ENCODE assay signal across 8 cellular contexts in the genomic region with DNA sequence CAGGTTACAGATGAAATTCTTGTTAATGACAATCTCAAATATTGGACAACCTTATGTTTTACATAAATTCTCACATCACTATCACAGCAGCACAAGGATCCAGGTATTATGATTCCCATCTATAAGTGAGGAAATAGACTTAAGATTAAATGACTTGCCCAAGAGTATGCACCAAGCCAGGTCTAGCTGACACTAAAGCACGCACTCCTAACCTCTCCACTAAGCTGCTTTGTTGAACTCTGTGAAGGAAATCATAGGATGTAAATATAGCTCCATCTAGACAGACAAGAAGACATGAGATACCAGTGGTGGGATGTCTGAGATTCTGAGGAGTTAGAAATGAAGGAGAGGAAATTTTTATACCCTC.
DNase-seq lines count a peak whose midpoint lies in the region; ATAC-seq and TF ChIP-seq lines count a peak whose summit lies in the region.

No MANE protein-coding gene starts in this region.

- H3K9ac ChIP-seq in adipocyte (ENCODE audit: low read length) (peak overlapping the region; percentile 10), mesendoderm (ENCODE audit: low read length) (no peak overlapping the region), neuronal stem cell (ENCODE audit: low read depth, low read length, poor library complexity) (no peak overlapping the region)

- H3K27me3 Mint-ChIP-seq in CD14-positive monocyte (ENCODE audit: low read depth in 3 of 3): peaks cover 0 to 6% (median 3%) of the 10 kb centered on the region in 3 donors

- no CpG with 5 or more reads among the region's 1 CpG for WGBS in mesendoderm (ENCODE audit: extremely low coverage, insufficient coverage, low lambda C conversion rate)
- no CpG with 5 or more reads among the region's 1 CpG for WGBS in neuronal stem cell (ENCODE audit: extremely low coverage in 2 of 2, insufficient read length in 2 of 2, insufficient replicate concordance in 1 of 2), 2 donors

- DNase-seq in CD14-positive monocyte (ENCODE audit: low spot score): no peak
- no peak for DNase-seq in adipocyte (ENCODE audit: low read depth)
- no peak for DNase-seq in mesendoderm
- DNase-seq in neuronal stem cell (ENCODE audit: low spot score): no peak
- DNase-seq in SJCRH30: no peak
- DNase-seq in glomerular visceral epithelial cell (ENCODE audit: extremely low spot score): no peak
- no peak for DNase-seq in GM13977 (ENCODE audit: low spot score)

- H3K56ac ChIP-seq in mesendoderm (ENCODE audit: low read length): peak overlapping the region; percentile 63

- H3K36me3 ChIP-seq in adipocyte (ENCODE audit: control insufficient read depth, insufficient read depth, low read length, severe bottlenecking) (no peaks in the 10 kb centered on the region), mesendoderm (ENCODE audit: control insufficient read depth, insufficient read depth, low read length) (no peaks in the 10 kb centered on the region), neuronal stem cell (replicated peaks in 1 of 2; ENCODE audit: control insufficient read depth in 2 of 2, insufficient read depth in 2 of 2, low read length in 2 of 2) (no peaks in the 10 kb centered on the region), SJCRH30 (no peaks in the 10 kb centered on the region)

- H3K4me1 ChIP-seq in adipocyte (ENCODE audit: control insufficient read depth, insufficient read depth, low read length) (peaks cover 15% of the 10 kb centered on the region), mesendoderm (ENCODE audit: control insufficient read depth, low read depth, low read length) (peaks cover 10% of the 10 kb centered on the region), neuronal stem cell (ENCODE audit: control insufficient read depth in 2 of 2, insufficient read depth in 1 of 2, low read depth in 1 of 2, low read length in 2 of 2) (peaks cover 0 to 2% of the 10 kb centered on the region in 2 donors), SJCRH30 (peaks cover 10% of the 10 kb centered on the region)

- H2BK120ac ChIP-seq in mesendoderm (ENCODE audit: low read depth, low read length) (peak overlapping the region; percentile 45), neuronal stem cell (ENCODE audit: low read depth, low read length) (no peak overlapping the region)

- H3K23ac ChIP-seq in mesendoderm (ENCODE audit: low read length) (no peak overlapping the region), neuronal stem cell (ENCODE audit: low read depth, low read length, poor library complexity) (no peak overlapping the region)

- H3K14ac ChIP-seq in neuronal stem cell (ENCODE audit: low read length): no peak overlapping the region

- H3K79me1 ChIP-seq in mesendoderm (ENCODE audit: low read length): no peaks in the 10 kb centered on the region
- H3K79me1 ChIP-seq in neuronal stem cell (ENCODE audit: low read depth, low read length): no peaks in the 10 kb centered on the region

- H3K4me3 Mint-ChIP-seq in CD14-positive monocyte: no peak overlapping the region

- peak overlapping the region in 6 of 7 donors; percentile 86 to 97 (median 94) for H3K27ac Mint-ChIP-seq in CD14-positive monocyte

- peak overlapping the region; percentile 94 for H2BK5ac ChIP-seq in mesendoderm (ENCODE audit: low read length)
- no peak overlapping the region for H2BK5ac ChIP-seq in neuronal stem cell (ENCODE audit: low read length)

- H3K79me2 ChIP-seq in mesendoderm (ENCODE audit: control insufficient read depth, insufficient read depth, low read length): no peaks in the 10 kb centered on the region

- H4K91ac ChIP-seq in neuronal stem cell (ENCODE audit: low read depth, low read length, poor library complexity): no peak overlapping the region

- H4K8ac ChIP-seq in mesendoderm (ENCODE audit: low read depth, low read length) (no peak overlapping the region), neuronal stem cell (ENCODE audit: low read depth, low read length) (no peak overlapping the region)

- in situ Hi-C loops in GM13977 (cut with MboI; ENCODE audit: low pct_unique_long_range_greater_than_20kb, low sequenced_read_pairs, unreplicated experiment): no loop called here

- no peak overlapping the region for H2BK12ac ChIP-seq in neuronal stem cell (ENCODE audit: low read length)

- peaks cover 19% of the 10 kb centered on the region for H3K4me1 Mint-ChIP-seq in CD14-positive monocyte

- H3K36me3 Mint-ChIP-seq in CD14-positive monocyte: peaks cover 0 to 2% of the 10 kb centered on the region in 2 donors

- no peak overlapping the region for H3K4me3 ChIP-seq in adipocyte (ENCODE audit: low read length)
- H3K4me3 ChIP-seq in mesendoderm (ENCODE audit: low read length): no peak overlapping the region
- no peak overlapping the region for H3K4me3 ChIP-seq in neuronal stem cell (ENCODE audit: low read length in 2 of 2)
- H3K4me3 ChIP-seq in SJCRH30: no peak overlapping the region

- intact Hi-C loops in CD14-positive monocyte (cut with micrococcal nuclease): loop anchor here in 1 of 2 donors (1.0 to 5.0 kb wide), 2 partner anchors 34 to 77 kb away; no protein-coding TSS in a partner anchor

- H3K18ac ChIP-seq in mesendoderm (ENCODE audit: low read length): peak overlapping the region; percentile 95
- H3K18ac ChIP-seq in neuronal stem cell (ENCODE audit: low read length): no peak overlapping the region

- H2AFZ ChIP-seq in neuronal stem cell (ENCODE audit: low read length): no peak overlapping the region

- peaks cover 2 to 12% (median 4%) of the 10 kb centered on the region in 7 donors for H3K9me3 Mint-ChIP-seq in CD14-positive monocyte

- peak overlapping the region; percentile 92 for H2BK15ac ChIP-seq in mesendoderm (replicated peaks; ENCODE audit: low read depth)
- H2BK15ac ChIP-seq in neuronal stem cell (ENCODE audit: low read length): no peak overlapping the region

- no peaks in the 10 kb centered on the region for H3K9me3 ChIP-seq in adipocyte (ENCODE audit: control insufficient read depth, low read length)
- no peaks in the 10 kb centered on the region for H3K9me3 ChIP-seq in neuronal stem cell (replicated peaks in 1 of 2; ENCODE audit: control insufficient read depth in 2 of 2, insufficient read depth in 1 of 2, low read depth in 1 of 2, low read length in 2 of 2)
- no peaks in the 10 kb centered on the region for H3K9me3 ChIP-seq in SJCRH30 (replicated peaks)

- no peak overlapping the region for H4K5ac ChIP-seq in mesendoderm (ENCODE audit: low read length)

- H3K4me2 ChIP-seq in mesendoderm (ENCODE audit: low read length) (no peak overlapping the region), neuronal stem cell (ENCODE audit: insufficient read depth, low read length, poor library complexity, severe bottlenecking) (no peak overlapping the region)

- peak; percentile 4 for ATAC-seq in HG03354 (IDR thresholded peaks at IDR 0.05; ENCODE audit: poor library complexity, severe bottlenecking, unreplicated experiment)

- H2AK5ac ChIP-seq in mesendoderm (ENCODE audit: low read length) (no peak overlapping the region), neuronal stem cell (ENCODE audit: low read depth, low read length) (no peak overlapping the region)

- TF ChIP-seq CTCF in CD14-positive monocyte (IDR thresholded peaks at IDR 0.05): no peak
- no peak for TF ChIP-seq CTCF in GM13977 (IDR thresholded peaks at IDR 0.05; ENCODE audit: extremely low read depth, insufficient read depth, missing control alignments)

- H3K27ac ChIP-seq in mesendoderm (ENCODE audit: low read depth, low read length): peak overlapping the region; percentile 75
- H3K27ac ChIP-seq in neuronal stem cell (replicated peaks; ENCODE audit: low read length): no peak overlapping the region
- H3K27ac ChIP-seq in SJCRH30: no peak overlapping the region

- peak overlapping the region; percentile 36 for H3K4ac ChIP-seq in mesendoderm (ENCODE audit: low read depth, low read length)
- H3K4ac ChIP-seq in neuronal stem cell (ENCODE audit: low read length): no peak overlapping the region

- H3K27me3 ChIP-seq in adipocyte (replicated peaks; ENCODE audit: control insufficient read depth, insufficient read depth, low read length) (no peaks in the 10 kb centered on the region), mesendoderm (ENCODE audit: insufficient read depth, low read length, poor library complexity) (no peaks in the 10 kb centered on the region), neuronal stem cell (ENCODE audit: control insufficient read depth in 3 of 3, insufficient read depth in 3 of 3, low read depth in 1 of 3, low read length in 3 of 3) (no peaks in the 10 kb centered on the region), SJCRH30 (no peaks in the 10 kb centered on the region)
